8 cellular contexts compared by ENCODE assay signal in the genomic region with DNA sequence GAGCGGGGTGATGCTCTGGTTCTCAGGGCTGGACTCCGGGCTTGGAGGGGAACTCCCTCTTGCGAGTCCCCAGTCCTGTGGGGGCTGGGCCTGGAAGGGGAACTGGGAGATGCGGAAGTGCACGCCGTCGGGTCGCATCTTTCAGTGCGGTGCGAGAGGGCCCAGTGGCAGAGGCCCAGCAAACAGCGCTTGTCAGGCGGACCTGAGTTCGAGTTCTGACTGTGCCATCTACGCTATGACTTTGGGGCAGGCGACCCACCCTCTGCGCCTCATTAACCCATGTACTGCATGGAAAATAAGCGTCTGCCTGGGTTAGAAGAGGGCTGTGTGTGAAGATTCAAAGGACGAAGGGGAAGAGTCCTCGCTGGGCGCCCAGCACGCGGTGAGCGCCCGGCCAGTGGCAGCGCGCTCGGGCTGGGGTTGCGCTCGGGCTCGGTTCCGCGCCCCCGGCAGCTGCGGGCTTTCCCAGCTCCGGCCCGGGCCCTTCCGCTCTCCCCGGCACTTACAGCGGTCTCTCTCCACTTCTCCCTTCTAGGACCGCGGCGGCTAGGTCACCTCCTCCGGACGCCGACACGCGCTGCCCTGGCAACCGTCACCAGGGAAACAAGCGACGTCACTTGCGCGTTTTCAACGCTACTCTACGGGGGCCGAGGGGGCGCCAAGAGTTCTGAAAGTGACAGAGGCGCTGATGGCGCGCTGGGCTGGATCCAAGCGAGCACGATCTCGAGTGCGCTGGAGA. TPM values are rescaled to one million over a fixed set of nuclear protein-coding genes. Genes with fewer than 3 reads are reported as not detected.
A peak's percentile ranks its signal among the peaks of the same experiment; 100 is the strongest.
DNase-seq lines count a peak whose midpoint lies in the region; ATAC-seq and TF ChIP-seq lines count a peak whose summit lies in the region.

A gene with protein sequence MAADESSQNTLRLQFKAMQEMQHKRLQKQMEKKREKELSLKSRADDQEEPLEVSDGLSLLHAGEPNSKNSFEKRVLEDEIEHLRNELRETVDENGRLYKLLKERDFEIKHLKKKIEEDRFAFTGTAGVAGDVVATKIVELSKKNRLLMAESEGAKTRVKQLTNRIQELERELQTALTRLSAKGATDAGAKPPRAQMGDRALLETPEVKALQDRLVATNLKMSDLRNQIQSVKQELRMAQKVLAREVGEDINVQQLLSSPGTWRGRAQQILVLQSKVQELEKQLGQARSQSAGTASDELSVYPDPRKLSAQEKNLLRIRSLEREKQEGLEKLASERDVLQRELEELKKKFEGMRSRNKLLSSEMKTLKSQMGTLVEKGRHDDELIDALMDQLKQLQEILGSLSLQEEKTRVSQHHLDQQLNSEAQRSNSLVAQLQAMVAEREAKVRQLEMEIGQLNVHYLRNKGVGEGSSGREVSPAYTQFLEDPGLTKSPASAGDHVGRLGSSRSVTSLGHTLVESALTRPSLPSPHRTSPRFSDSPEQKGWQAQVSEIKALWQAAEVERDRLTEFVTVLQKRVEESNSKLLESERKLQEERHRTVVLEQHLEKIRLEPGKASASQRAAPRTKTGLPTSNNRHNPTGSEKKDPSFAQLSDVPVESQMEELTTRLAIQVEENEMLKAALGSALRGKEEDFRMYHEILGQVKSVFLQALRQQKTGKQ (minus strand): TSS at position 584 of the 739 bp plus-strand sequence. CDS start 14,908 bp downstream, outside the sequence.

- TF ChIP-seq CTCF in HL-60 (IDR thresholded peaks at IDR 0.05; ENCODE audit: insufficient read depth, low read length): no peak

- peak within 1 kb of the TSS; percentile 86 for H3K4me3 Mint-ChIP-seq in activated T-cell treated with anti-CD3 and anti-CD28 coated beads, Interleukin-2, amount 50 U/mL, for 4 hours

- H3K9me3 Mint-ChIP-seq in activated T-cell treated with anti-CD3 and anti-CD28 coated beads, Interleukin-2, amount 50 U/mL, for 4 hours: peaks cover 7% of the 10 kb centered on the region

- H3K4me3 ChIP-seq in HL-60 (replicated peaks; ENCODE audit: insufficient read depth, low read length): peak within 1 kb of the TSS; percentile 51

- peak; percentile 97 for ATAC-seq in GM19455 (IDR thresholded peaks at IDR 0.05; ENCODE audit: unreplicated experiment)
- peak; percentile 96 to 97 for ATAC-seq in activated T-cell treated with anti-CD3 and anti-CD28 coated beads, Interleukin-2, amount 50 U/mL, for 4 hours

- H3K27me3 ChIP-seq in HL-60 (ENCODE audit: insufficient read depth, poor library complexity, severe bottlenecking): no peaks in the 10 kb centered on the region

- H3K36me3 Mint-ChIP-seq in activated T-cell treated with anti-CD3 and anti-CD28 coated beads, Interleukin-2, amount 50 U/mL, for 4 hours (ENCODE audit: insufficient read depth): no peaks in the 10 kb centered on the region

- H3K27ac ChIP-seq in HL-60 (replicated peaks): peak within 1 kb of the TSS; percentile 76

- peak; percentile 74 for DNase-seq in COLO668 (lab: John Stamatoyannopoulos, UW; ENCODE audit: unreplicated experiment)
- peak; percentile 90 to 98 for DNase-seq in HL-60 (ENCODE audit: low read depth in 1 of 2, low spot score in 1 of 2)
- peak; percentile 96 for DNase-seq in OCI-M1 (lab: John Stamatoyannopoulos, UW)
- DNase-seq in activated T-cell treated with anti-CD3 and anti-CD28 coated beads, Interleukin-2, amount 50 U/mL, for 4 hours: peak; percentile 83
- peak; percentile 94 for DNase-seq in fibroblast of gingiva (ENCODE audit: low read depth)
- peak; percentile 91 for DNase-seq in myocyte (ENCODE audit: low read depth)
- peak; percentile 87 for DNase-seq in stimulated activated CD8-positive, alpha-beta memory T cell treated with anti-CD3 and anti-CD28 coated beads, Interleukin-7, amount 100 ng/mL, for 24 hours (ENCODE audit: low read depth)

- peaks cover 13% of the 10 kb centered on the region for H3K4me1 Mint-ChIP-seq in activated T-cell treated with anti-CD3 and anti-CD28 coated beads, Interleukin-2, amount 50 U/mL, for 4 hours (ENCODE audit: low read depth)

- H3K27me3 Mint-ChIP-seq in activated T-cell treated with anti-CD3 and anti-CD28 coated beads, Interleukin-2, amount 50 U/mL, for 4 hours (ENCODE audit: low read depth): peaks cover 2% of the 10 kb centered on the region

RNA-seq across cellular contexts. Expression of the gene that starts here (rescaled TPM):
- under 1 TPM; 0.29 to 0.73 (median 0.35) TPM for total RNA-seq in activated T-cell treated with anti-CD3 and anti-CD28 coated beads, Interleukin-2, amount 50 U/mL, for 4 hours
- 1.0 and 1.2 TPM in 2 replicates for total RNA-seq in myocyte
- polyA plus RNA-seq in myocyte (2012): 0.62 TPM

Comparison
In these comparisons a context has a peak if more than half of its experiments do, and no peak if none do; other contexts are left out.
1. Peak in every context shown above with its lines: DNase-seq, ATAC-seq, H3K4me3 ChIP-seq and H3K27ac ChIP-seq.
2. Peak in DNase-seq and ATAC-seq in activated T-cell treated with anti-CD3 and anti-CD28 coated beads, Interleukin-2, amount 50 U/mL, for 4 hours; RNA of the gene not detected or under 1 TPM.